In the genomic region with DNA sequence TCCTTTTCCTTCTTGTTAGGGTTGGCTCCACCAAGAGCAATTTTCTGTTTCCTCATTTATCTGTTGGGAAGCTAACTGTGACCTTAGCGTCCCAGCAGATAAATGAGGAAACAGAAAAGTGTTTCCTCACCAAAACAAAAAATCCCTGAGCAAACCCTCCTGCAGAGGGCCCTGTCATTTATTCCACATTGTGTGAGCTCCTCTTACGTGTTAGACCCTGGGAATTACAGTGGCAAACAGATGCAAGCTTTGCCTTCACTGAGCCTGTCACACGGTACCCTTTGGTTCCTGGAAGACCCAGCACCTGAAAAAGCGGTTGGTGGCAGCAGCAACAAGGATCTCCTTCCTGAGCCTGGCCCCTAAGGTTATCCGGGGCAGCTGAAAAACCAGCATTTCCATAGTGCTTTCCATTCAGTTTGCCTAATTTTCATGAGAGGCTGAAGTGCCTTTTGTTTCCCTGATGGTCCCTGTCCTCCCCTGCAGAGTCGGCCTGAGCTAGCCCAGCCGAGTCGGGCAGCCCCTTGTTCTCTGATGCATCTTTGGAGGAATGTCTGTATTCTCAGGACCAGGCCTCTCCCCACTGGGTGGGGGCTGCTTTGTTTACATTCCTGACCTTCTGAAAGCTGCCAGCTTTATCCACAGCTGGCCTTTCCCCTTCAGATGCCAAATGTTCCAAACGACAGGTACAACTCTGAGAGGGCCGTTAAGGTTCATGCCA, we compare ENCODE assay signal across 8 cellular contexts. TPM values are rescaled to one million over a fixed set of nuclear protein-coding genes. Genes with fewer than 3 reads are reported as not detected.
A peak's percentile ranks its signal among the peaks of the same experiment; 100 is the strongest.
DNase-seq lines count a peak whose midpoint lies in the region; ATAC-seq and TF ChIP-seq lines count a peak whose summit lies in the region.

No MANE protein-coding gene starts in this region.

- no peak for TF ChIP-seq POLR2A in gastrocnemius medialis (IDR thresholded peaks at IDR 0.05)

- intact Hi-C loops in gastrocnemius medialis (cut with DNase I; ENCODE audit: low total_unique reads), result loop anchor here (2.0 kb wide), 1 partner anchor 33 kb away; no protein-coding TSS in a partner anchor

- peak overlapping the region; percentile 17; the same call in 1 of the 2 replicates for H3K9ac ChIP-seq in SK-N-SH

- CTCF ChIA-PET in SK-N-SH (lab: Yijun Ruan, JAX), result interaction anchor here (0.8 to 2.5 kb wide), 16 partner anchors 10 to 199 kb away, joined by 3 to 15 read pairs (median 4); a partner anchor contains a TSS

- peaks cover 17% of the 10 kb centered on the region; the same call in 1 of the 2 replicates for H3K79me2 ChIP-seq in SK-N-SH (ENCODE audit: insufficient read depth)

- H3K36me3 ChIP-seq in SK-N-SH (replicated peaks in 1 of 2; ENCODE audit: control insufficient read depth in 1 of 2, insufficient read depth in 2 of 2, low read length in 1 of 2) (no peaks in the 10 kb centered on the region), right atrium auricular region (no peaks in the 10 kb centered on the region), gastrocnemius medialis (no peaks in the 10 kb centered on the region)

- POLR2A ChIA-PET in SK-N-SH (lab: Yijun Ruan, JAX), result interaction anchor here (1.1 kb wide), 1 partner anchor 22 kb away, joined by 3 read pairs; no protein-coding TSS in a partner anchor

- no peaks in the 10 kb centered on the region for H3K9me2 ChIP-seq in SK-N-SH

- no peaks in the 10 kb centered on the region for H3K9me3 ChIP-seq in SK-N-SH
- H3K9me3 ChIP-seq in right atrium auricular region, result no peaks in the 10 kb centered on the region
- no peaks in the 10 kb centered on the region for H3K9me3 ChIP-seq in gastrocnemius medialis

- H3K27me3 ChIP-seq in SK-N-SH (ENCODE audit: insufficient read depth) (no peaks in the 10 kb centered on the region), right atrium auricular region (no peaks in the 10 kb centered on the region), gastrocnemius medialis (no peaks in the 10 kb centered on the region)

- peaks cover 42 to 54% of the 10 kb centered on the region in 2 experiments for H3K4me1 ChIP-seq in SK-N-SH (ENCODE audit: control insufficient read depth in 1 of 2, insufficient read depth in 2 of 2, low read depth in 1 of 2, low read length in 1 of 2)
- H3K4me1 ChIP-seq in right atrium auricular region, result peaks cover 0 to 100% of the 10 kb centered on the region in 2 donors
- peaks cover 93 to 100% of the 10 kb centered on the region in 2 donors for H3K4me1 ChIP-seq in gastrocnemius medialis

- peak overlapping the region; percentile 29 for H3K4me2 ChIP-seq in SK-N-SH

- H3K27ac ChIP-seq in SK-N-SH (ENCODE audit: low read depth in 2 of 2, low read length in 1 of 2) (peak overlapping the region; percentile 55 to 62), right atrium auricular region (peak overlapping the region; percentile 93 to 97), gastrocnemius medialis (peak overlapping the region; percentile 96 to 99 (median 98))

- in situ Hi-C loops in gastrocnemius medialis (cut with MboI; ENCODE audit: low sequenced_read_pairs in 4 of 4), result no loop called here

- peaks cover 26% of the 10 kb centered on the region for H3F3A ChIP-seq in SK-N-SH (replicated peaks; ENCODE audit: insufficient read depth)

- H3K4me3 ChIP-seq in SK-N-SH (ENCODE audit: low read depth in 2 of 2, low read length in 1 of 2) (no peak overlapping the region), right atrium auricular region (peak overlapping the region in 1 of 2 donors; percentile 0), gastrocnemius medialis (peak overlapping the region in 2 of 4 donors; percentile 0 to 8)

- peak; percentile 24 for DNase-seq in NCI-H2107 treated with DMSO at 0.1 percent for 48 hours (lab: John Stamatoyannopoulos, UW; ENCODE audit: unreplicated experiment)
- no peak for DNase-seq in NCI-H2107 (lab: John Stamatoyannopoulos, UW)
- DNase-seq in SK-N-SH, result no peak
- DNase-seq in right atrium auricular region (ENCODE audit: low spot score), result no peak
- no peak for DNase-seq in gastrocnemius medialis
- DNase-seq in DMS79 (lab: John Stamatoyannopoulos, UW), result no peak
- DNase-seq in GM19238 (ENCODE audit: insufficient read length, low spot score), result no peak

- TF ChIP-seq EP300 in SK-N-SH (IDR thresholded peaks at IDR 0.05; ENCODE audit: borderline replicate concordance in 1 of 2, low read depth in 1 of 2, low read length in 1 of 2), result no peak

- ATAC-seq in gastrocnemius medialis (peak in 1 of 2 donors; percentile 16), GM18517 (IDR thresholded peaks at IDR 0.05; ENCODE audit: unreplicated experiment) (no peak)

- 0 out of 2 replicates have a peak, but pooled peaks have one; percentile 6 for TF ChIP-seq RAD21 in SK-N-SH (IDR thresholded peaks at IDR 0.05; ENCODE audit: low read length)

- no peak overlapping the region for H2AFZ ChIP-seq in SK-N-SH (ENCODE audit: low read depth)

- 77% methylated on average over 10 of the region's 10 CpGs for WGBS in SK-N-SH (ENCODE audit: low lambda C conversion rate)

- 0 out of 2 replicates have a peak, but pooled peaks have one; percentile 18 for TF ChIP-seq CTCF in SK-N-SH (IDR thresholded peaks at IDR 0.05)
- TF ChIP-seq CTCF in right atrium auricular region (IDR thresholded peaks at IDR 0.05), result no peak
- TF ChIP-seq CTCF in gastrocnemius medialis (IDR thresholded peaks at IDR 0.05 in 4 of 5, conservative IDR thresholded peaks at IDR 0.05 in 1 of 5), result no peak

- no peaks in the 10 kb centered on the region; the same call in 1 of the 2 replicates for H4K20me1 ChIP-seq in SK-N-SH (ENCODE audit: insufficient read depth)

TF ChIP-seq in SK-N-SH, 30 proteins besides CTCF, POLR2A, EP300 and RAD21 (continues in another document):
- TF ChIP-seq RXRA (IDR thresholded peaks at IDR 0.05; ENCODE audit: borderline replicate concordance, low read depth) (no peak), JUND (IDR thresholded peaks at IDR 0.05) (no peak), ELF1 (IDR thresholded peaks at IDR 0.05) (no peak), MXI1 (IDR thresholded peaks at IDR 0.05; ENCODE audit: low read depth, low read length) (no peak), CHD2 (IDR thresholded peaks at IDR 0.05; ENCODE audit: low read length, partially characterized antibody) (no peak), GATA2 (CRISPR knock-in tag; IDR thresholded peaks at IDR 0.05) (no peak), YY1 (IDR thresholded peaks at IDR 0.05; ENCODE audit: low read depth) (no peak), SMC3 (IDR thresholded peaks at IDR 0.05; ENCODE audit: low read depth, low read length) (no peak), TCF12 (IDR thresholded peaks at IDR 0.05) (no peak), GABPA (IDR thresholded peaks at IDR 0.05; ENCODE audit: low read depth) (no peak), TEAD4 (IDR thresholded peaks at IDR 0.05; ENCODE audit: borderline replicate concordance, insufficient read depth) (no peak)
- TF ChIP-seq, protein P1, sequence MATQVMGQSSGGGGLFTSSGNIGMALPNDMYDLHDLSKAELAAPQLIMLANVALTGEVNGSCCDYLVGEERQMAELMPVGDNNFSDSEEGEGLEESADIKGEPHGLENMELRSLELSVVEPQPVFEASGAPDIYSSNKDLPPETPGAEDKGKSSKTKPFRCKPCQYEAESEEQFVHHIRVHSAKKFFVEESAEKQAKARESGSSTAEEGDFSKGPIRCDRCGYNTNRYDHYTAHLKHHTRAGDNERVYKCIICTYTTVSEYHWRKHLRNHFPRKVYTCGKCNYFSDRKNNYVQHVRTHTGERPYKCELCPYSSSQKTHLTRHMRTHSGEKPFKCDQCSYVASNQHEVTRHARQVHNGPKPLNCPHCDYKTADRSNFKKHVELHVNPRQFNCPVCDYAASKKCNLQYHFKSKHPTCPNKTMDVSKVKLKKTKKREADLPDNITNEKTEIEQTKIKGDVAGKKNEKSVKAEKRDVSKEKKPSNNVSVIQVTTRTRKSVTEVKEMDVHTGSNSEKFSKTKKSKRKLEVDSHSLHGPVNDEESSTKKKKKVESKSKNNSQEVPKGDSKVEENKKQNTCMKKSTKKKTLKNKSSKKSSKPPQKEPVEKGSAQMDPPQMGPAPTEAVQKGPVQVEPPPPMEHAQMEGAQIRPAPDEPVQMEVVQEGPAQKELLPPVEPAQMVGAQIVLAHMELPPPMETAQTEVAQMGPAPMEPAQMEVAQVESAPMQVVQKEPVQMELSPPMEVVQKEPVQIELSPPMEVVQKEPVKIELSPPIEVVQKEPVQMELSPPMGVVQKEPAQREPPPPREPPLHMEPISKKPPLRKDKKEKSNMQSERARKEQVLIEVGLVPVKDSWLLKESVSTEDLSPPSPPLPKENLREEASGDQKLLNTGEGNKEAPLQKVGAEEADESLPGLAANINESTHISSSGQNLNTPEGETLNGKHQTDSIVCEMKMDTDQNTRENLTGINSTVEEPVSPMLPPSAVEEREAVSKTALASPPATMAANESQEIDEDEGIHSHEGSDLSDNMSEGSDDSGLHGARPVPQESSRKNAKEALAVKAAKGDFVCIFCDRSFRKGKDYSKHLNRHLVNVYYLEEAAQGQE (IDR thresholded peaks at IDR 0.05; ENCODE audit: low read depth, low read length), result no peak
- TF ChIP-seq, protein P2, sequence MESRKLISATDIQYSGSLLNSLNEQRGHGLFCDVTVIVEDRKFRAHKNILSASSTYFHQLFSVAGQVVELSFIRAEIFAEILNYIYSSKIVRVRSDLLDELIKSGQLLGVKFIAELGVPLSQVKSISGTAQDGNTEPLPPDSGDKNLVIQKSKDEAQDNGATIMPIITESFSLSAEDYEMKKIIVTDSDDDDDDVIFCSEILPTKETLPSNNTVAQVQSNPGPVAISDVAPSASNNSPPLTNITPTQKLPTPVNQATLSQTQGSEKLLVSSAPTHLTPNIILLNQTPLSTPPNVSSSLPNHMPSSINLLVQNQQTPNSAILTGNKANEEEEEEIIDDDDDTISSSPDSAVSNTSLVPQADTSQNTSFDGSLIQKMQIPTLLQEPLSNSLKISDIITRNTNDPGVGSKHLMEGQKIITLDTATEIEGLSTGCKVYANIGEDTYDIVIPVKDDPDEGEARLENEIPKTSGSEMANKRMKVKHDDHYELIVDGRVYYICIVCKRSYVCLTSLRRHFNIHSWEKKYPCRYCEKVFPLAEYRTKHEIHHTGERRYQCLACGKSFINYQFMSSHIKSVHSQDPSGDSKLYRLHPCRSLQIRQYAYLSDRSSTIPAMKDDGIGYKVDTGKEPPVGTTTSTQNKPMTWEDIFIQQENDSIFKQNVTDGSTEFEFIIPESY (IDR thresholded peaks at IDR 0.05; ENCODE audit: borderline replicate concordance, low read depth), result no peak

RNA-seq across cellular contexts. Expression of a gene that starts 34.7 kb away (rescaled TPM):
- polyA plus RNA-seq in SK-N-SH (2012; rRNA removed), result 3.2 and 5.5 TPM in 2 replicates
- polyA plus RNA-seq in SK-N-SH (2012; cell fraction: cytosol; rRNA removed), result 4.7 and 5.4 TPM in 2 replicates
- polyA plus RNA-seq in SK-N-SH (2012; cell fraction: nucleus; rRNA removed), result 5.5 and 10.2 TPM in 2 replicates
- total RNA-seq in right atrium auricular region (10 to 100 TPM; 28.3 to 34.1 TPM), gastrocnemius medialis (10 to 100 TPM; 18.9 to 27.4 (median 22.2) TPM)
